Comparison of ENCODE assay signal across 8 cellular contexts in the genomic region with DNA sequence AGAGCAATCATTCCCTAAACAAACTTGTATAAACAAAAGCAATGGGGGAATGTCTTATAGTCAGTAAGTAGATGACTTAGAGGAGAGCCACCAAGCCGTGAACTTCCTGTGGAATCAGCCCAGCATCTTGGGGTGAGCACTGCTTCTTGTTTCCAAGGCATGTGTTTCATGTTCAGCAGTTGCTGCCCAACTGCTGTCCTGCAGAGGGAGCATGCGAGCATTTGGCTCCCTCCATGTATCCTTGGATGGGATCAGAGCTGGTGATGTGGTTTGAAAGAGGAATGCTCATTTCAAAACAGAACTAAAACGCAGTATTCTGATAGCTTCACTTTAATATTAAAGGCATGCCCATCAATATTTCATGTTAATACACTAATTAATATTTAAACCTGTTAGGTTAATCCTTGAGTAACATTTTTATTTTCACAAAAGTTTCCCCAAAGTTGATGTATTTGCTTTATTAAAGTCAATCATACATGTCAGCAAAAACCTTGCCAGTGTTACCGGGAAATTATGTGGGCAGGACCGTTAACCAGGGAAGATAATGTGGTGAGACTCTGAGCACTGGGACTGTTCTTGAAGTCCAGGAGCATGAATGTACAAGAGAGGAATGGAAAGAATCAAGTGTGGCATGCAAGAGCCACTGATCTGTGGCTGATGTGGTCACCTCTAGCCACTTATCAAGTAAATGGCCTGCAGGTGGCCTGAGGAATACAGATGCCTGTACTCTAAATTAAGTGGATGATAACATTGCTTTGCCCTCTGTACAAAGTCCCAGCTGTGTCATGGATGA.
DNase-seq lines count a peak whose midpoint lies in the region; ATAC-seq and FAIRE-seq lines count a peak whose summit lies in the region.

No MANE protein-coding gene starts in this region.

- ATAC-seq in GM21528 (IDR thresholded peaks at IDR 0.05; ENCODE audit: low FRiP score, unreplicated experiment) (no peak), GM18870 (IDR thresholded peaks at IDR 0.05; ENCODE audit: unreplicated experiment) (no peak)

- FAIRE-seq in HTR-8/SVneo (lab: Jason Lieb, UNC), result no peak

- DNase-seq in NCI-H146 (lab: John Stamatoyannopoulos, UW) (peak; percentile 3), NCI-H146 treated with DMSO at 0.1 percent for 48 hours (lab: John Stamatoyannopoulos, UW; ENCODE audit: unreplicated experiment) (no peak), HTR-8/SVneo (ENCODE audit: insufficient read length, low spot score) (peak; percentile 35), UCSD-AML1 (lab: John Stamatoyannopoulos, UW; ENCODE audit: unreplicated experiment) (peak; percentile 41), head of caudate nucleus (peak; percentile 26 to 85 (median 67)), posterior cingulate gyrus (peak; percentile 36 to 94 (median 66))

- intact Hi-C loops in head of caudate nucleus (cut with DNase I) (no loop called here), posterior cingulate gyrus (cut with DNase I) (loop anchor here (2.0 to 10.0 kb wide), 2 partner anchors 624 to 758 kb away; no protein-coding TSS in a partner anchor)
